19 cellular contexts compared by ENCODE assay signal in genomic region chr5:76025069-76025468, GRCh38. TPM values are rescaled to one million over a fixed set of nuclear protein-coding genes. Genes with fewer than 3 reads are reported as not detected.
DNase-seq lines count a peak whose midpoint lies in the region; ATAC-seq and TF ChIP-seq lines count a peak whose summit lies in the region.
"Had no signal": no experiment of that assay in that cellular context is flagged by ENCODE, and none has a peak within 500 bp of the region (broad histone marks: within the 10 kb centered on the region; RNA-seq: fewer than 3 reads in every experiment).

No MANE protein-coding gene starts in this region.

- no peaks in the 10 kb centered on the region for H3K9me3 ChIP-seq in SK-N-SH
- H3K9me3 ChIP-seq in esophagus muscularis mucosa: no peaks in the 10 kb centered on the region
- no peaks in the 10 kb centered on the region for H3K9me3 ChIP-seq in left ventricle myocardium inferior (replicated peaks)
- H3K9me3 ChIP-seq: A549; BLaER1 treated with 17β-estradiol and CSF1 and Interleukin-3, amounts not matched to agents 10 nM and 100 nM had no signal

- H3K36me3 ChIP-seq in SK-N-SH (replicated peaks in 1 of 2; ENCODE audit: control insufficient read depth in 1 of 2, insufficient read depth in 2 of 2, low read length in 1 of 2) (no peaks in the 10 kb centered on the region), esophagus muscularis mucosa (no peaks in the 10 kb centered on the region), left ventricle myocardium inferior (no peaks in the 10 kb centered on the region)
- H3K36me3 ChIP-seq: BLaER1 treated with 17β-estradiol and CSF1 and Interleukin-3, amounts not matched to agents 10 nM and 100 nM had no signal

- H3K27ac ChIP-seq in SK-N-SH (ENCODE audit: low read depth in 2 of 2, low read length in 1 of 2) (peak overlapping the region in 1 of 2 experiments; percentile 92; a peak in 2 of 4 replicates), esophagus muscularis mucosa (replicated peaks in 1 of 4) (no peak overlapping the region), left ventricle myocardium inferior (replicated peaks) (no peak overlapping the region)
- H3K27ac ChIP-seq: A549; BLaER1 treated with 17β-estradiol and CSF1 and Interleukin-3, amounts not matched to agents 10 nM and 100 nM had no signal

- peak; percentile 97 for DNase-seq in DMS 273 (lab: John Stamatoyannopoulos, UW; ENCODE audit: unreplicated experiment)
- peak; percentile 4 for DNase-seq in NCI-H1092 treated with DMSO at 0.1 percent for 48 hours (lab: John Stamatoyannopoulos, UW)
- peak; percentile 90 for DNase-seq in NCI-H2171 treated with DMSO at 0.1 percent for 48 hours (lab: John Stamatoyannopoulos, UW)
- peak; percentile 63 for DNase-seq in SK-N-SH
- no peak for DNase-seq in SIG-M5 (lab: John Stamatoyannopoulos, UW)
- no peak for DNase-seq in esophagus muscularis mucosa (ENCODE audit: extremely low spot score)
- DNase-seq in left ventricle myocardium inferior: no peak
- DNase-seq: CD8-positive, alpha-beta T cell; NCI-H1417 treated with DMSO at 0.1 percent for 48 hours; NCI-H2029; NCI-H2227 treated with DMSO at 0.1 percent for 48 hours; NCI-H526 treated with DMSO at 0.1 percent for 48 hours; SHP77 treated with DMSO at 0.1 percent for 48 hours; T1000 had no signal

- no peak overlapping the region for H3K4me3 ChIP-seq in SK-N-SH (ENCODE audit: low read depth in 2 of 2, low read length in 1 of 2)
- H3K4me3 ChIP-seq in esophagus muscularis mucosa: no peak overlapping the region
- H3K4me3 ChIP-seq in left ventricle myocardium inferior: no peak overlapping the region
- H3K4me3 ChIP-seq: A549; BLaER1 treated with 17β-estradiol and CSF1 and Interleukin-3, amounts not matched to agents 10 nM and 100 nM; GM12878; K562 had no signal

- no peak for ATAC-seq in GM18517 (IDR thresholded peaks at IDR 0.05; ENCODE audit: unreplicated experiment)
- ATAC-seq: A549; CD8-positive, alpha-beta T cell; GM12878; K562 had no signal

- H4K20me1 ChIP-seq in SK-N-SH (ENCODE audit: insufficient read depth): no peaks in the 10 kb centered on the region
- H4K20me1 ChIP-seq: BLaER1 treated with 17β-estradiol and CSF1 and Interleukin-3, amounts not matched to agents 10 nM and 100 nM had no signal

- POLR2A ChIA-PET in SK-N-SH (lab: Yijun Ruan, JAX): interaction anchor here (0.6 to 0.9 kb wide), 2 partner anchors 42 to 60 kb away, joined by 3 read pairs; no protein-coding TSS in a partner anchor

- TF ChIP-seq CTCF in SK-N-SH (IDR thresholded peaks at IDR 0.05): no peak
- no peak for TF ChIP-seq CTCF in esophagus muscularis mucosa (IDR thresholded peaks at IDR 0.05)
- TF ChIP-seq CTCF in left ventricle myocardium inferior (IDR thresholded peaks at IDR 0.05; ENCODE audit: borderline replicate concordance): no peak

- intact Hi-C loops in esophagus muscularis mucosa (cut with DNase I): no loop called here
- intact Hi-C loops in left ventricle myocardium inferior (cut with micrococcal nuclease): no loop called here

- no peaks in the 10 kb centered on the region for H3K9me2 ChIP-seq in SK-N-SH

- TF ChIP-seq POLR2A in esophagus muscularis mucosa (IDR thresholded peaks at IDR 0.05; ENCODE audit: low read depth): no peak

- TF ChIP-seq EP300 in SK-N-SH (IDR thresholded peaks at IDR 0.05; ENCODE audit: borderline replicate concordance in 1 of 2, low read depth in 1 of 2, low read length in 1 of 2): peak in 1 of 2 experiments; percentile 84; a peak in 2 of 4 replicates
- TF ChIP-seq EP300 in esophagus muscularis mucosa (IDR thresholded peaks at IDR 0.05): no peak

- peak; percentile 35; the same call in 1 of the 2 replicates for TF ChIP-seq RAD21 in SK-N-SH (IDR thresholded peaks at IDR 0.05; ENCODE audit: low read length)

- WGBS in SK-N-SH (ENCODE audit: low lambda C conversion rate): 2% methylated on average over 2 of the region's 2 CpGs
- WGBS in esophagus muscularis mucosa: 24% methylated on average over 2 of the region's 2 CpGs

- H3K4me2 ChIP-seq in SK-N-SH: no peak overlapping the region
- H3K4me2 ChIP-seq: A549; BLaER1 treated with 17β-estradiol and CSF1 and Interleukin-3, amounts not matched to agents 10 nM and 100 nM had no signal

- H3K4me1 ChIP-seq in SK-N-SH (ENCODE audit: control insufficient read depth in 1 of 2, insufficient read depth in 2 of 2, low read depth in 1 of 2, low read length in 1 of 2) (peaks cover 0 to 14% of the 10 kb centered on the region in 2 experiments; a peak in 2 of 4 replicates), esophagus muscularis mucosa (no peaks in the 10 kb centered on the region), left ventricle myocardium inferior (no peaks in the 10 kb centered on the region)
- H3K4me1 ChIP-seq: A549; BLaER1 treated with 17β-estradiol and CSF1 and Interleukin-3, amounts not matched to agents 10 nM and 100 nM had no signal

- no peaks in the 10 kb centered on the region for H3K79me2 ChIP-seq in SK-N-SH (ENCODE audit: insufficient read depth)

- no peak overlapping the region for H3K9ac ChIP-seq in SK-N-SH
- H3K9ac ChIP-seq: BLaER1 treated with 17β-estradiol and CSF1 and Interleukin-3, amounts not matched to agents 10 nM and 100 nM had no signal

- CTCF ChIA-PET in SK-N-SH (lab: Yijun Ruan, JAX): interaction anchor here (0.6 to 2.1 kb wide), 4 partner anchors 8 to 185 kb away, joined by 3 to 5 read pairs (median 4); no protein-coding TSS in a partner anchor

- no peak overlapping the region for H2AFZ ChIP-seq in SK-N-SH (ENCODE audit: low read depth)

- H3K27me3 ChIP-seq in SK-N-SH (ENCODE audit: insufficient read depth): no peaks in the 10 kb centered on the region
- H3K27me3 ChIP-seq in esophagus muscularis mucosa: no peaks in the 10 kb centered on the region
- no peaks in the 10 kb centered on the region for H3K27me3 ChIP-seq in left ventricle myocardium inferior (ENCODE audit: low read depth)
- H3K27me3 ChIP-seq: BLaER1 treated with 17β-estradiol and CSF1 and Interleukin-3, amounts not matched to agents 10 nM and 100 nM had no signal

- no peaks in the 10 kb centered on the region for H3F3A ChIP-seq in SK-N-SH (replicated peaks; ENCODE audit: insufficient read depth)

TF ChIP-seq in SK-N-SH, 30 proteins besides CTCF, POLR2A, EP300 and RAD21:
- TF ChIP-seq FOXJ3 (CRISPR knock-in tag; IDR thresholded peaks at IDR 0.05) (peak; percentile 73; the same call in 1 of the 2 replicates), POLR2AphosphoS5 (IDR thresholded peaks at IDR 0.05; ENCODE audit: low read depth, low read length) (no peak), RCOR1 (IDR thresholded peaks at IDR 0.05; ENCODE audit: low read length) (peak; percentile 85), USF2 (IDR thresholded peaks at IDR 0.05; ENCODE audit: borderline replicate concordance, low read depth, low read length) (no peak), CHD2 (IDR thresholded peaks at IDR 0.05; ENCODE audit: low read length, partially characterized antibody) (peak; percentile 25), GATA2 (CRISPR knock-in tag; IDR thresholded peaks at IDR 0.05) (peak; percentile 19; the same call in 1 of the 2 replicates), SMC3 (IDR thresholded peaks at IDR 0.05; ENCODE audit: low read depth, low read length) (peak; percentile 8; the same call in 1 of the 2 replicates), TCF12 (IDR thresholded peaks at IDR 0.05) (no peak), RFX5 (IDR thresholded peaks at IDR 0.05; ENCODE audit: low read length) (peak; percentile 44; the same call in 1 of the 2 replicates)

RNA-seq across cellular contexts. Expression of gene SV2C, which starts 58.1 kb away (rescaled TPM):
- 0.05 and 0.13 TPM in 2 replicates for polyA plus RNA-seq in SK-N-SH (2012; rRNA removed)
- 0.14 and 0.30 TPM in 2 replicates for polyA plus RNA-seq in SK-N-SH (2012; cell fraction: cytosol; rRNA removed)
- 0.13 and 0.23 TPM in 2 replicates for polyA plus RNA-seq in SK-N-SH (2012; cell fraction: nucleus; rRNA removed)
- total RNA-seq in esophagus muscularis mucosa (under 1 TPM; 0.23 to 0.99 (median 0.47) TPM), left ventricle myocardium inferior (0.44 TPM)
- polyA plus RNA-seq: A549, K562 had no signal

Comparison
In these comparisons a context has a peak if more than half of its experiments do, and no peak if none do; other contexts are left out.
1. DNase-seq: peak in DMS 273 (single experiment), NCI-H1092 treated with DMSO at 0.1 percent for 48 hours (single experiment), NCI-H2171 treated with DMSO at 0.1 percent for 48 hours (single experiment) and SK-N-SH (single experiment); none in SIG-M5 (single experiment), esophagus muscularis mucosa (single experiment) and left ventricle myocardium inferior (single experiment).